ENCODE assay signal across 8 cellular contexts in the genomic region with DNA sequence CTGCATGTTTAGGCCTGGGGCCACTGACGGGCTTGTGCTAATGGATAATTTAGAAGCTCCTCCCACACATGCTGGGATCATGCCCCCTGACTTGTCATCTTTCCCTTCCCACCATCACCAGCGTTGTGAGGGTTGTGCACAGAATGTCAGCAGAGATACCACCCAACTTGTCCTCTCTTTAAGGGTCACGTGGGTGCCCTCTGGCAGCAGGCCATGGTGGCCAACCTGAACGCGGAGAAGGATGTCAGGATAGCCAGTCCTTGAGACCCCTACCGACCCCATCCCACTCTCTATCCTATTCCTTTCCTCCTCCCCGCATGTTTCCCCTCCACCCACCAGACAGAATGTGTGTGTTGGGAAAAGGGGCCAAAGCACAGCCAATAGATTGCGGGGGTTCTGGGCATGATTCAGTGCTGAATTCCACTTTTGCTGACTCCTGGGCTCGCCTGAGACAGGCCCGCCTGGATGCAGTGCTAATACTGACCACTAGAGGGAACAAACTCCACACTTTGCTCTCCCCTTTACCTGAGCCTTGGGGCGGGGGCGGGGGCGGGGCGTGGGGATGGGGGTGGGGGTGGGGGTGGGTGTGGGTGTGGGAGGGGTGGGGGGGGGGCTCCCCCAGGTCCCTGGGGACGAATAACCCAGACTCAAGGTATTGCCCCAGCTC.
DNase-seq lines count a peak whose midpoint lies in the region; ATAC-seq, FAIRE-seq and TF ChIP-seq lines count a peak whose summit lies in the region.

Gene GH2, minus strand, starts transcription at position 10 of the 667 bp plus-strand sequence. CDS start 143 bp downstream, outside the sequence.

- ATAC-seq in HG02938 (IDR thresholded peaks at IDR 0.05; ENCODE audit: unreplicated experiment), result no peak

- peak; percentile 67 for TF ChIP-seq CTCF in AG09309 (IDR thresholded peaks at IDR 0.05; ENCODE audit: control insufficient read depth, insufficient read depth, low read depth, low read length, missing control alignments)

- FAIRE-seq in RCC 7860 (lab: Jason Lieb, UNC), result no peak

- DNase-seq in AG09309 (ENCODE audit: low read depth) (no peak), GM19240 (ENCODE audit: insufficient read length, low spot score) (peak; percentile 38), RCC 7860 (ENCODE audit: low spot score) (peak; percentile 27), germinal center (ENCODE audit: low spot score) (peak; percentile 79), retina (peak; percentile 43), GF-D8 (lab: John Stamatoyannopoulos, UW) (no peak)
- peak; percentile 34 to 39 for DNase-seq in activated T-helper 1 cell treated with anti-CD3 and anti-CD28 coated beads, Interleukin-2, amount 50 U/mL, for 16 hours (ENCODE audit: low read depth in 1 of 2, low spot score in 1 of 2)

- H3K4me3 ChIP-seq in AG09309 (ENCODE audit: control insufficient read depth, low read depth, low read length), result no peak within 1 kb of the TSS

Comparison
In these comparisons a context has a peak if more than half of its experiments do, and no peak if none do; other contexts are left out.
1. DNase-seq: peak in GM19240 (single experiment), RCC 7860 (single experiment), activated T-helper 1 cell treated with anti-CD3 and anti-CD28 coated beads, Interleukin-2, amount 50 U/mL, for 16 hours (2 of 2), germinal center (single experiment) and retina (single experiment); none in AG09309 (single experiment) and GF-D8 (single experiment).